In the genomic region with DNA sequence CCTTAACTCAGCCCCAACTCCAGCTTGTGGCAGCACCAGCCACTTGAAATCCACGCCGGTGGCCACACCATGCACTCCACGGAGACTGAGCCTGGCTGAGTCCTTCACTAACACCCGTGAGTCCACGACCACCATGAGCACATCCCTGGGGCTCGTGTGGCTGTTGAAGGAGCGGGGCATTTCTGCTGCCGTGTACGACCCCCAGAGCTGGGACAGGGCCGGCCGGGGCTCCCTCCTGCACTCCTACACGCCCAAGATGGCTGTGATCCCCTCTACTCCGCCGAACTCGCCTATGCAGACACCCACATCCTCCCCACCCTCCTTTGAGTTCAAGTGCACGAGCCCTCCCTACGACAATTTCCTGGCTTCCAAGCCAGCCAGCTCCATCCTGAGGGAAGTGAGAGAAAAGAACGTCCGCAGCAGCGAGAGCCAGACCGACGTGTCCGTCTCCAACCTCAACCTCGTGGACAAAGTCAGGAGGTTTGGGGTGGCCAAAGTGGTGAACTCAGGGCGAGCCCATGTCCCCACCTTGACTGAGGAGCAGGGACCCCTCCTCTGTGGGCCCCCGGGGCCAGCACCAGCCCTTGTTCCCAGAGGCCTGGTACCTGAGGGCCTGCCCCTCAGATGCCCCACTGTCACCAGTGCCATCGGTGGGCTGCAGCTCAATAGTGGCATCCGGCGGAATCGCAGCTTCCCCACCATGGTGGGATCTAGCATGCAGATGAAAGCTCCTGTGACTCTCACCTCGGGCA, we compare ENCODE assay signal across 30 cellular contexts. TPM values are rescaled to one million over a fixed set of nuclear protein-coding genes. Genes with fewer than 3 reads are reported as not detected.
"Had no signal": no experiment of that assay in that cellular context is flagged by ENCODE, and none has a peak within 500 bp of the region (broad histone marks: within the 10 kb centered on the region; RNA-seq: fewer than 3 reads in every experiment).

No MANE protein-coding gene starts in this region.

- H2AFZ ChIP-seq: neural progenitor cell had no signal

- H3K4me3 ChIP-seq: coronary artery, gastroesophageal sphincter, heart left ventricle, left ventricle myocardium inferior, lower lobe of right lung, mucosa of descending colon, neural progenitor cell, psoas muscle, sigmoid colon, stomach, thyroid gland had no signal

- DNase-seq: dermis blood vessel endothelial cell; effector memory CD8-positive, alpha-beta T cell; heart left ventricle; hippocampal formation; islet precursor cell; kidney glomerular epithelial cell; left colon; left ventricle myocardium inferior; lower lobe of right lung; mucosa of descending colon; naive B cell; nucleus accumbens; psoas muscle; sigmoid colon; stimulated activated CD4-positive, alpha-beta T cell treated with anti-CD3 and anti-CD28 coated beads, Interleukin-2, amount 100 ng/mL, for 24 hours; stimulated activated CD4-positive, alpha-beta T cell treated with anti-CD3 and anti-CD28 coated beads, Interleukin-4, amount 100 ng/mL, for 24 hours; stimulated activated naive CD4-positive, alpha-beta T cell treated with Interleukin-2 at 50 U/mL for 16 hours; stomach; thyroid gland; trophoblast cell had no signal

- H3K4me1 ChIP-seq: lower lobe of right lung, thyroid gland had no signal

- H3K4me2 ChIP-seq: neural progenitor cell had no signal

- H3K27ac ChIP-seq: coronary artery, lower lobe of right lung, neural progenitor cell, stomach, thyroid gland had no signal

- H3K36me3 ChIP-seq: neural progenitor cell had no signal

- H3K9ac ChIP-seq: neural progenitor cell had no signal

- ATAC-seq: effector memory CD8-positive, alpha-beta T cell; gastroesophageal sphincter; left colon; lower lobe of right lung; mucosa of descending colon; stimulated activated effector memory CD8-positive, alpha-beta T cell treated with anti-CD3 and anti-CD28 coated beads, Interleukin-12 subunit alpha, Interleukin-12 subunit beta, amount 100 ng/mL, for 72 hours had no signal

- H3K27me3 ChIP-seq: gastroesophageal sphincter, heart left ventricle, neural progenitor cell, sigmoid colon, stomach, thyroid gland had no signal

- H3K9me3 ChIP-seq: gastroesophageal sphincter, left ventricle myocardium inferior, lower lobe of right lung, mucosa of descending colon, psoas muscle, sigmoid colon, stomach, thyroid gland had no signal

RNA-seq across cellular contexts. Expression of gene CCK, which starts 42.9 kb away (rescaled TPM):
- total RNA-seq: dermis blood vessel endothelial cell, fibroblast of villous mesenchyme, heart left ventricle, left colon, left ventricle myocardium inferior, lower lobe of right lung, mesothelial cell of epicardium, osteocyte, psoas muscle, right cardiac atrium, subcutaneous adipose tissue, urinary bladder had no signal
- polyA plus RNA-seq: heart left ventricle, right cardiac atrium, urinary bladder had no signal
